In the genomic region with DNA sequence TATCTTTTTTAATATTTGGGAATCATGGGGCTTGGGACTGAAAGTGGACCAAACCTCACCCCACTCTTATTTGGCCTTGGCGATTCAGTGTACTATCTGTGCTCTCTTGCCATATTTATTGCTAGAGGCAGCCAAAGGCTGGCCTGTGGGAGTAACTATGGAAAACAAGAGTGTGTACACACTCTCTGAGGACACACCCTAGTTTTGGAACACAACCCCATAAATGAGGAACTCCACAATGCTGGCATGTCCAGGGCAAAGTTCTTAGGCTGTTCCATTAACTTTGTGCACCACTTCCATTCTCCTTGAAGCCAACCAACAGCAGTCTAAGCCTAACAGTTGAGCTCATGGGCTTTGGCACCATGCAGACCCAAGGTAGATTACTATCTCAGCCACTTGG, we compare ENCODE assay signal across 2 cellular contexts. TPM values are rescaled to one million over a fixed set of nuclear protein-coding genes. Genes with fewer than 3 reads are reported as not detected.
"Had no signal": no experiment of that assay in that cellular context is flagged by ENCODE, and none has a peak within 500 bp of the region (broad histone marks: within the 10 kb centered on the region; RNA-seq: fewer than 3 reads in every experiment).

No MANE protein-coding gene starts in this region.

RNA-seq across cellular contexts. Expression of a gene that starts 54.9 kb away (rescaled TPM):
- total RNA-seq: HepG2, IMR-90 had no signal
- polyA plus RNA-seq: HepG2, IMR-90 had no signal
